Comparison of ENCODE assay signal across 28 cellular contexts in genomic region chr19:32869369-32870153, GRCh38. TPM values are rescaled to one million over a fixed set of nuclear protein-coding genes. Genes with fewer than 3 reads are reported as not detected.
A peak's percentile ranks its signal among the peaks of the same experiment; 100 is the strongest.
DNase-seq lines count a peak whose midpoint lies in the region; ATAC-seq and TF ChIP-seq lines count a peak whose summit lies in the region.
"Had no signal": no experiment of that assay in that cellular context is flagged by ENCODE, and none has a peak within 500 bp of the region (broad histone marks: within the 10 kb centered on the region; RNA-seq: fewer than 3 reads in every experiment).

Gene SLC7A9 (minus strand): TSS chr19:32869767. CDS start chr19:32868534, 1,233 bp downstream.

- CTCF ChIA-PET in MCF 10A (lab: Yijun Ruan, JAX): no interaction called here

- no peak within 1 kb of the TSS for H2BK5ac ChIP-seq in mesenchymal stem cell (ENCODE audit: low read depth, low read length, poor library complexity, severe bottlenecking)

- intact Hi-C loops in MCF 10A (cut with micrococcal nuclease): no loop called here

- H4K20me1 ChIP-seq in GM23338 (replicated peaks; ENCODE audit: insufficient read depth): no peaks in the 10 kb centered on the region

- H3K18ac ChIP-seq in mesenchymal stem cell (ENCODE audit: low read depth in 1 of 2, low read length in 2 of 2): no peak within 1 kb of the TSS

- no TSS peak for BruUV-seq in MCF 10A (replicated peaks; lab: Mats Ljungman, UMichigan)

- H3K27ac Mint-ChIP-seq in GM23338 (no peak within 1 kb of the TSS; the same call in 1 of the 2 replicates), MCF 10A (ENCODE audit: low read depth, unreplicated experiment) (no peak within 1 kb of the TSS)
- H3K27ac Mint-ChIP-seq: CD4-positive, alpha-beta memory T cell had no signal

- H3K4ac ChIP-seq in mesenchymal stem cell (ENCODE audit: low read depth in 1 of 2, low read length in 2 of 2): no peak within 1 kb of the TSS

- H3K27me3 Mint-ChIP-seq in GM23338 (ENCODE audit: insufficient read depth, low read depth, poor library complexity): peaks cover 2% of the 10 kb centered on the region
- H3K27me3 Mint-ChIP-seq in MCF 10A (ENCODE audit: insufficient read depth, unreplicated experiment): no peaks in the 10 kb centered on the region
- H3K27me3 Mint-ChIP-seq: CD4-positive, alpha-beta memory T cell had no signal

- POLR2A ChIA-PET in MCF 10A (lab: Yijun Ruan, JAX): no interaction called here

- H3F3A ChIP-seq in GM23338 (replicated peaks; ENCODE audit: low read depth): no peaks in the 10 kb centered on the region

- H2BK12ac ChIP-seq in mesenchymal stem cell (ENCODE audit: low read length in 2 of 2): no peak within 1 kb of the TSS

- WGBS in mesenchymal stem cell: 82% methylated on average over 15 of the region's 18 CpGs

- H3K27ac ChIP-seq in GM23338 (ENCODE audit: low read depth) (no peak within 1 kb of the TSS), mesenchymal stem cell (ENCODE audit: low read length, poor library complexity, severe bottlenecking) (no peak within 1 kb of the TSS)
- H3K27ac ChIP-seq: body of pancreas, epithelial cell of prostate, neutrophil, tibial nerve, WERI-Rb-1 had no signal

- H3K27me3 ChIP-seq in GM23338 (ENCODE audit: insufficient read depth) (no peaks in the 10 kb centered on the region), mesenchymal stem cell (ENCODE audit: control insufficient read depth in 1 of 2, insufficient read depth in 1 of 2, low read length in 2 of 2) (peaks cover 0 to 10% of the 10 kb centered on the region in 2 experiments)
- H3K27me3 ChIP-seq: body of pancreas, neutrophil, tibial nerve had no signal

- H3K79me1 ChIP-seq in mesenchymal stem cell (replicated peaks; ENCODE audit: low read length, poor library complexity, severe bottlenecking): no peaks in the 10 kb centered on the region

- no peak within 1 kb of the TSS for H4K8ac ChIP-seq in mesenchymal stem cell (ENCODE audit: low read length)

- H3K4me2 ChIP-seq in GM23338 (no peak within 1 kb of the TSS), mesenchymal stem cell (ENCODE audit: low read length, poor library complexity, severe bottlenecking) (peak within 1 kb of the TSS; percentile 44)
- H3K4me2 ChIP-seq: smooth muscle cell had no signal

- no peak within 1 kb of the TSS for H3K14ac ChIP-seq in mesenchymal stem cell (ENCODE audit: low read length in 2 of 2)

- H3K36me3 Mint-ChIP-seq in GM23338 (ENCODE audit: low read depth) (no peaks in the 10 kb centered on the region), MCF 10A (ENCODE audit: insufficient read depth, unreplicated experiment) (peaks cover 7% of the 10 kb centered on the region)
- H3K36me3 Mint-ChIP-seq: CD4-positive, alpha-beta memory T cell had no signal

- no peaks in the 10 kb centered on the region for H3K9me3 ChIP-seq in mesenchymal stem cell (ENCODE audit: control insufficient read depth, low read length)
- H3K9me3 ChIP-seq: body of pancreas, neutrophil, tibial nerve had no signal

- no peak within 1 kb of the TSS for H2BK15ac ChIP-seq in mesenchymal stem cell (ENCODE audit: low read depth, poor library complexity, severe bottlenecking)

- no peaks in the 10 kb centered on the region; the same call in 1 of the 2 replicates for H3K9me2 ChIP-seq in GM23338 (ENCODE audit: insufficient read depth)

- no peak within 1 kb of the TSS for H2BK120ac ChIP-seq in mesenchymal stem cell (ENCODE audit: low read depth, low read length)

- no peak within 1 kb of the TSS for H3K23ac ChIP-seq in mesenchymal stem cell (ENCODE audit: low read length in 2 of 2)

- ATAC-seq in GM23338: no peak
- no peak for ATAC-seq in GM21526 (IDR thresholded peaks at IDR 0.05; ENCODE audit: low FRiP score, unreplicated experiment)
- no peak for ATAC-seq in HG02759 (IDR thresholded peaks at IDR 0.05; ENCODE audit: unreplicated experiment)
- no peak for ATAC-seq in HG03378 (IDR thresholded peaks at IDR 0.05; ENCODE audit: unreplicated experiment)
- ATAC-seq: activated T-cell treated with anti-CD3 and anti-CD28 coated beads, Interleukin-2, amount 50 U/mL, for 4 hours; body of pancreas had no signal

- H3K36me3 ChIP-seq in GM23338 (ENCODE audit: insufficient read depth) (no peaks in the 10 kb centered on the region), mesenchymal stem cell (ENCODE audit: control insufficient read depth in 1 of 2, insufficient read depth in 2 of 2, low read depth in 1 of 2, low read length in 2 of 2) (no peaks in the 10 kb centered on the region)
- H3K36me3 ChIP-seq: neutrophil, WERI-Rb-1 had no signal

- H2AFZ ChIP-seq in GM23338 (peak within 1 kb of the TSS; percentile 89), mesenchymal stem cell (ENCODE audit: low read depth, low read length) (no peak within 1 kb of the TSS)

- H3K4me1 Mint-ChIP-seq in GM23338 (peaks cover 4% of the 10 kb centered on the region; the same call in 2 of the 3 replicates), MCF 10A (ENCODE audit: insufficient read depth, unreplicated experiment) (no peaks in the 10 kb centered on the region)
- H3K4me1 Mint-ChIP-seq: CD4-positive, alpha-beta memory T cell had no signal

- H3K4me1 ChIP-seq in GM23338 (ENCODE audit: insufficient read depth) (no peaks in the 10 kb centered on the region), mesenchymal stem cell (ENCODE audit: control insufficient read depth, insufficient read depth, low read depth, low read length) (peaks cover 10% of the 10 kb centered on the region)
- H3K4me1 ChIP-seq: body of pancreas had no signal

- no peak within 1 kb of the TSS for H2AK5ac ChIP-seq in mesenchymal stem cell (ENCODE audit: low read length, severe bottlenecking)

- no peak for TF ChIP-seq CTCF in GM23338 (conservative IDR thresholded peaks at IDR 0.05; ENCODE audit: low read depth in 2 of 2)
- no peak for TF ChIP-seq CTCF in MCF 10A (IDR thresholded peaks at IDR 0.05; ENCODE audit: unreplicated experiment)

- H3K9me3 Mint-ChIP-seq in GM23338: no peaks in the 10 kb centered on the region
- no peaks in the 10 kb centered on the region for H3K9me3 Mint-ChIP-seq in MCF 10A (ENCODE audit: unreplicated experiment)
- H3K9me3 Mint-ChIP-seq: activated T-cell treated with anti-CD3 and anti-CD28 coated beads, Interleukin-2, amount 50 U/mL, for 4 hours had no signal

- H3K4me3 Mint-ChIP-seq in GM23338: no peak within 1 kb of the TSS
- H3K4me3 Mint-ChIP-seq in MCF 10A (ENCODE audit: unreplicated experiment): no peak within 1 kb of the TSS
- H3K4me3 Mint-ChIP-seq: activated T-cell treated with anti-CD3 and anti-CD28 coated beads, Interleukin-2, amount 50 U/mL, for 4 hours; CD4-positive, alpha-beta memory T cell had no signal

- H4K91ac ChIP-seq in mesenchymal stem cell (ENCODE audit: low read length): no peak within 1 kb of the TSS

- H3K4me3 ChIP-seq in GM23338: no peak within 1 kb of the TSS
- no peak within 1 kb of the TSS for H3K4me3 ChIP-seq in mesenchymal stem cell (ENCODE audit: insufficient read depth in 1 of 2, low read depth in 1 of 2, low read length in 2 of 2)
- H3K4me3 ChIP-seq: body of pancreas, smooth muscle cell, tibial nerve had no signal

- no peaks in the 10 kb centered on the region for H3K79me2 ChIP-seq in GM23338 (replicated peaks; ENCODE audit: insufficient read depth)

- DNase-seq in GM23338 (ENCODE audit: low spot score) (no peak), dermis blood vessel endothelial cell (peak; percentile 32), mesenchymal stem cell (no peak), renal cortical epithelial cell (ENCODE audit: low read depth) (peak; percentile 22), MCF 10A (ENCODE audit: unreplicated experiment) (no peak)
- DNase-seq: activated CD4-positive, alpha-beta T cell treated with anti-CD3 and anti-CD28 coated beads for 48 hours; activated T-cell treated with anti-CD3 and anti-CD28 coated beads, Interleukin-2, amount 50 U/mL, for 4 hours; body of pancreas; CD4-positive, alpha-beta memory T cell; cerebellar nuclear complex; mammary epithelial cell; NCI-H1105; NCI-H2029 treated with DMSO at 0.1 percent for 48 hours; NCI-H526 treated with DMSO at 0.1 percent for 48 hours; SHP77; stimulated activated CD4-positive, alpha-beta T cell treated with anti-CD3 and anti-CD28 coated beads, Interleukin-2, amount 100 ng/mL, for 24 hours; WERI-Rb-1 had no signal

- no peak within 1 kb of the TSS for H3K9ac ChIP-seq in mesenchymal stem cell (ENCODE audit: low read length)

TF ChIP-seq in GM23338, 12 proteins besides CTCF, POLR2A, EP300 and RAD21 (continues in another document):
- TF ChIP-seq ZNF114 (CRISPR knock-in tag; IDR thresholded peaks at IDR 0.05): no peak
- TF ChIP-seq NANOG (IDR thresholded peaks at IDR 0.05; ENCODE audit: borderline replicate concordance): no peak
- no peak for TF ChIP-seq EZH2phosphoT487 (IDR thresholded peaks at IDR 0.05; ENCODE audit: unreplicated experiment)
- TF ChIP-seq, protein P1, sequence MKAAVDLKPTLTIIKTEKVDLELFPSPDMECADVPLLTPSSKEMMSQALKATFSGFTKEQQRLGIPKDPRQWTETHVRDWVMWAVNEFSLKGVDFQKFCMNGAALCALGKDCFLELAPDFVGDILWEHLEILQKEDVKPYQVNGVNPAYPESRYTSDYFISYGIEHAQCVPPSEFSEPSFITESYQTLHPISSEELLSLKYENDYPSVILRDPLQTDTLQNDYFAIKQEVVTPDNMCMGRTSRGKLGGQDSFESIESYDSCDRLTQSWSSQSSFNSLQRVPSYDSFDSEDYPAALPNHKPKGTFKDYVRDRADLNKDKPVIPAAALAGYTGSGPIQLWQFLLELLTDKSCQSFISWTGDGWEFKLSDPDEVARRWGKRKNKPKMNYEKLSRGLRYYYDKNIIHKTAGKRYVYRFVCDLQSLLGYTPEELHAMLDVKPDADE (IDR thresholded peaks at IDR 0.05): no peak
- no peak for TF ChIP-seq EZH2 (IDR thresholded peaks at IDR 0.05; ENCODE audit: low read depth, unreplicated experiment)
- no peak for TF ChIP-seq ZNF331 (CRISPR knock-in tag; IDR thresholded peaks at IDR 0.05; ENCODE audit: low read depth)

RNA-seq across cellular contexts. Expression of gene SLC7A9, which starts in this region (rescaled TPM):
- not detected in 2 replicates for total RNA-seq in GM23338 (2014; rRNA removed; shearing (Covaris generic))
- 0.19 and 0.21 TPM in 2 replicates for polyA plus RNA-seq in GM23338 (2016; fragmentation: Nextera tagmentation; extraction: Ambion mirVana)
- not detected in 2 replicates for total RNA-seq in dermis blood vessel endothelial cell
- polyA plus RNA-seq in mesenchymal stem cell (2013, experiment 1 of 2): 0.04 TPM
- polyA plus RNA-seq in mesenchymal stem cell (2013, experiment 2 of 2): not detected
- 0.15 and 2.8 TPM in 2 replicates for total RNA-seq in renal cortical epithelial cell
- not detected in 2 replicates for total RNA-seq in MCF 10A (2022)
- total RNA-seq: activated CD8-positive, alpha-beta memory T cell treated with anti-CD3 and anti-CD28 coated beads for 36 hours; activated T-cell treated with anti-CD3 and anti-CD28 coated beads, Interleukin-2, amount 50 U/mL, for 4 hours; body of pancreas; kidney epithelial cell; LHCN-M2; pulmonary artery endothelial cell; smooth muscle cell had no signal
- polyA plus RNA-seq: CD4-positive, alpha-beta memory T cell had no signal

Comparison
In these comparisons a context has a peak if more than half of its experiments do, and no peak if none do; other contexts are left out.
1. Peak in DNase-seq in dermis blood vessel endothelial cell; RNA of the gene not detected or under 1 TPM.